ENCODE assay signal across 8 cellular contexts in the genomic region with DNA sequence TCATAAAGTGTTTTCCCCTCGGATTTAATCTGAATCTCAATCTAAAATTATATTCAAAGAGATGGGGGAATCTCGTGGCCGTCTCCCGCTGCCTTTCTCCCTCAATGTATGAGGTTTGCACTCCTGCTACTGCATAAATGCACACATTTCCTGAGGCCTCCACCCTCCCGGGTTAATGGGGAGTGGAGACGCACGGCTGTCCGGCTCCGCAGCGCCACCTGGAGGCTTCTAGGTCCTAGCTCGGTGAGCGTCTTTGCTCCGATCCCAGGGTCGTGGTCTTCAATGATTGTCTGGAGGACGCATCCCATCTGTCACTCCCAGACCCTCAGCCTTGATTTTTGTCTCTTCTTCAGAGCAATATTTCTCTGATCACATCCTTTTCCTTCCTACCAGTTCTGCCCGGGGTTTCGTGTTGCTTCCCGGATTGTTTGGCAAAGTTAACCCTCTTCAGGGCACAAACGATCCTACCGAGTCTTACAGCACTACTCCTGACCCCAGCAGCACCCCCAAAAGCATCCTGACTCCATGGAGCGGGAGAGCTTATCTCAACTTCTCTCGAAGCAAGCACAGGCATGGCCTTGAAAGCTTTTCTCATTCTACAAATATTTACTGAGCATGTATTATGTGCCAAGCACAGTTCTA. TPM values are rescaled to one million over a fixed set of nuclear protein-coding genes. Genes with fewer than 3 reads are reported as not detected.
DNase-seq lines count a peak whose midpoint lies in the region; ATAC-seq lines count a peak whose summit lies in the region.

Gene LMO1 (minus strand): TSS at position 110 of the 642 bp plus-strand sequence. CDS start 516 bp downstream, outside the sequence.

- H3K36me3 ChIP-seq in NT2/D1 (ENCODE audit: insufficient read depth, insufficient read length, low read length) = no peaks in the 10 kb centered on the region

- peak; percentile 67 for ATAC-seq in GM19324 (IDR thresholded peaks at IDR 0.05; ENCODE audit: low FRiP score, unreplicated experiment)
- peak; percentile 63 for ATAC-seq in esophagus mucosa

- H3K4me1 ChIP-seq in NT2/D1 (ENCODE audit: insufficient read depth, insufficient read length) = peaks cover 21% of the 10 kb centered on the region

- H3K27me3 ChIP-seq in NT2/D1 (ENCODE audit: insufficient read depth, insufficient read length) = peaks cover 65% of the 10 kb centered on the region

- no peaks in the 10 kb centered on the region; the same call in 1 of the 2 replicates for H3K9me3 ChIP-seq in NT2/D1 (ENCODE audit: insufficient read depth, low read length)

- DNase-seq in AML-193 (lab: John Stamatoyannopoulos, UW) = peak; percentile 42 to 46
- peak in 61 of 76 experiments; percentile 5 to 71 (median 40) for DNase-seq in HUDEP-2 (lab: John Stamatoyannopoulos, UW; ENCODE audit: unreplicated experiment in 76 of 76)
- peak; percentile 77 for DNase-seq in NT2/D1 (ENCODE audit: low read depth, low spot score)
- DNase-seq in activated T-cell treated with anti-CD3 and anti-CD28 coated beads for 1 hour (ENCODE audit: low read depth) = peak; percentile 69
- peak; percentile 67 for DNase-seq in myocyte (ENCODE audit: low read depth)
- peak; percentile 91 for DNase-seq in stimulated activated CD8-positive, alpha-beta memory T cell treated with anti-CD3 and anti-CD28 coated beads, Interleukin-4, amount 100 ng/mL, for 48 hours

- H3K9ac ChIP-seq in NT2/D1 (ENCODE audit: insufficient read length, low read depth) = peak within 1 kb of the TSS; percentile 82

- peak within 1 kb of the TSS; percentile 55 for H3K4me3 ChIP-seq in NT2/D1 (ENCODE audit: insufficient read length, low read depth)

RNA-seq across cellular contexts. Expression of gene LMO1, which starts in this region (rescaled TPM):
- not detected for total RNA-seq in esophagus mucosa
- total RNA-seq in myocyte = not detected in 2 replicates
- not detected for polyA plus RNA-seq in myocyte (2012)

Comparison
In these comparisons a context has a peak if more than half of its experiments do, and no peak if none do; other contexts are left out.
1. Peak in every context shown above with its lines: DNase-seq, ATAC-seq and H3K4me3 ChIP-seq.
2. Peak in ATAC-seq in esophagus mucosa; RNA of the gene not detected or under 1 TPM.
3. Peak in DNase-seq in myocyte; RNA of the gene not detected or under 1 TPM.
4. DNase-seq: peak in every context shown above with its lines; median percentile 91 in stimulated activated CD8-positive, alpha-beta memory T cell treated with anti-CD3 and anti-CD28 coated beads, Interleukin-4, amount 100 ng/mL, for 48 hours; 77 in NT2/D1; 69 in activated T-cell treated with anti-CD3 and anti-CD28 coated beads for 1 hour; 67 in myocyte; 44 in AML-193; 40 in HUDEP-2.